Comparison of ENCODE assay signal across 1 cellular context in the genomic region with DNA sequence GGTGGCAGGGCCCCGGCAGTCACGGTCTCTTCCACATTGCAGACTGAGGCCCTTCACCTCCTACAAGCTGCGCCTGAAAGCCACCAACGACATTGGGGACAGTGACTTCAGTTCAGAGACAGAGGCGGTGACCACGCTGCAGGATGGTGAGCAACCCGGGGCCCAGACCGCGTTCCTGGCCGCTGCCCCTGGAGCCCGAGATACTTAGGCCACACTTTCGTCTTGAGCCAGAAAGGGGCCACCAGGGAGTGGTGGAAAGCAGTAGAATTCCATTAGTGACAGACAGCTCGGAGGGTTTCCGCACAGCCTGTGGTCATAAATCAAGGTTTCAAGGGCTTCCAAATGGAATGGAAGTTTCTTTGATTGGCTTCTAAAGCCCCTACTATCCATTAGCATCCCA.
TF ChIP-seq lines count a peak whose summit lies in the region.

No MANE protein-coding gene starts in this region.

TF ChIP-seq in H1, 55 proteins besides CTCF, POLR2A, EP300 and RAD21 (continued from another document):
- TF ChIP-seq ASH2L (IDR thresholded peaks at IDR 0.05; ENCODE audit: low read length): no peak
- no peak for TF ChIP-seq KDM4A (IDR thresholded peaks at IDR 0.05; ENCODE audit: low read depth, low read length, severe bottlenecking)
